In genomic region chr10:2335626-2336025, GRCh38 we compare ENCODE assay signal across 22 cellular contexts.
DNase-seq lines count a peak whose midpoint lies in the region; ATAC-seq, FAIRE-seq and TF ChIP-seq lines count a peak whose summit lies in the region.
"Had no signal": no experiment of that assay in that cellular context is flagged by ENCODE, and none has a peak within 500 bp of the region (broad histone marks: within the 10 kb centered on the region; RNA-seq: fewer than 3 reads in every experiment).

No MANE protein-coding gene starts in this region.

- no peaks in the 10 kb centered on the region for H3K4me1 Mint-ChIP-seq in H9
- H3K4me1 Mint-ChIP-seq in neural crest cell = peaks cover 18% of the 10 kb centered on the region
- H3K4me1 Mint-ChIP-seq in stimulated activated memory B cell treated with anti-CD40 and anti-IgM and Interleukin-4, amounts not matched to agents 10 μg/mL and 1 μg/mL and 100 μg/mL, for 72 hours = no peaks in the 10 kb centered on the region
- H3K4me1 Mint-ChIP-seq: CD4-positive, alpha-beta memory T cell had no signal

- no peaks in the 10 kb centered on the region for H3K79me2 ChIP-seq in H9 (ENCODE audit: insufficient read depth, low read length)
- H3K79me2 ChIP-seq in OCI-LY7 (ENCODE audit: insufficient read depth, low read depth, low read length) = no peaks in the 10 kb centered on the region

- H2BK5ac ChIP-seq in H9 (ENCODE audit: insufficient read length, low read length) = no peak overlapping the region

- no peak overlapping the region for H2BK20ac ChIP-seq in H9 (ENCODE audit: low read depth, low read length, poor library complexity, severe bottlenecking)

- no peaks in the 10 kb centered on the region; a peak in 1 of 7 replicates for H3K36me3 Mint-ChIP-seq in H9 (ENCODE audit: insufficient read depth in 1 of 3, low read depth in 3 of 3)
- H3K36me3 Mint-ChIP-seq in neural crest cell (ENCODE audit: low read depth) = no peaks in the 10 kb centered on the region
- no peaks in the 10 kb centered on the region for H3K36me3 Mint-ChIP-seq in stimulated activated memory B cell treated with anti-CD40 and anti-IgM and Interleukin-4, amounts not matched to agents 10 μg/mL and 1 μg/mL and 100 μg/mL, for 72 hours
- H3K36me3 Mint-ChIP-seq: CD4-positive, alpha-beta memory T cell had no signal

- no peaks in the 10 kb centered on the region for H3K27me3 ChIP-seq in H9 (ENCODE audit: insufficient read depth, low read length)

- no peak overlapping the region for H2AFZ ChIP-seq in H9 (ENCODE audit: low read length)
- no peak overlapping the region for H2AFZ ChIP-seq in OCI-LY7 (ENCODE audit: low read length)
- H2AFZ ChIP-seq: GM23248 had no signal

- H3K4me2 ChIP-seq in H9 (ENCODE audit: insufficient read depth, insufficient read length, low read length) (no peak overlapping the region), OCI-LY7 (ENCODE audit: low read length) (no peak overlapping the region)
- H3K4me2 ChIP-seq: A549 had no signal

- H3K27ac ChIP-seq in H9 (ENCODE audit: insufficient read length, low read depth, low read length) (no peak overlapping the region), OCI-LY7 (ENCODE audit: low read depth, low read length, poor library complexity, severe bottlenecking) (no peak overlapping the region)
- H3K27ac ChIP-seq: A549, GM23248 had no signal

- no peak overlapping the region for H2BK15ac ChIP-seq in H9 (ENCODE audit: low read depth, low read length)

- H4K91ac ChIP-seq in H9 (ENCODE audit: insufficient read length, low read depth, low read length) = no peak overlapping the region

- no peaks in the 10 kb centered on the region for H3K9me3 ChIP-seq in H9 (ENCODE audit: control insufficient read depth, low read depth, low read length)
- H3K9me3 ChIP-seq in OCI-LY7 (ENCODE audit: low read length) = no peaks in the 10 kb centered on the region
- H3K9me3 ChIP-seq: A549, HAP-1 had no signal

- POLR2A ChIA-PET in OCI-LY7 (lab: Charles Lee) = no interaction called here

- peak overlapping the region; percentile 55 for H4K8ac ChIP-seq in H9 (replicated peaks; ENCODE audit: insufficient read length, low read depth, low read length)

- H3K4me3 Mint-ChIP-seq in H9 (no peak overlapping the region), neural crest cell (no peak overlapping the region)
- H3K4me3 Mint-ChIP-seq in stimulated activated memory B cell treated with anti-CD40 and anti-IgM and Interleukin-4, amounts not matched to agents 10 μg/mL and 1 μg/mL and 100 μg/mL, for 72 hours = no peak overlapping the region
- H3K4me3 Mint-ChIP-seq: CD4-positive, alpha-beta memory T cell; HFFc6 had no signal

- no TSS peak for BruUV-seq in OCI-LY7 (replicated peaks; lab: Mats Ljungman, UMichigan)

- no peak overlapping the region for H3K23ac ChIP-seq in H9 (ENCODE audit: insufficient read length, low read depth, low read length)

- DNase-seq in H9 (no peak), foreskin melanocyte (peak; percentile 68), neural crest cell (ENCODE audit: low read depth, low spot score) (no peak), OCI-LY7 (ENCODE audit: low spot score) (no peak), left colon (no peak), D721Med (ENCODE audit: insufficient read length, low spot score) (no peak)
- DNase-seq: 8988T; ACHN; Calu3; CD4-positive, alpha-beta memory T cell; COR-L47; DMS153; EL; GDM1; GM23248; HFFc6 had no signal

- H3K9me2 ChIP-seq in OCI-LY7 (ENCODE audit: insufficient read depth, low read length) = no peaks in the 10 kb centered on the region

- CTCF ChIA-PET in OCI-LY7 (lab: Charles Lee; ENCODE audit: unreplicated experiment) = no interaction called here

- no peak overlapping the region for H3K4me3 ChIP-seq in OCI-LY7 (ENCODE audit: low read depth, low read length, poor library complexity, severe bottlenecking)
- H3K4me3 ChIP-seq: A549, GM12878, GM23248, HAP-1 had no signal

- H3K23me2 ChIP-seq in H9 (ENCODE audit: insufficient read length, low read depth, low read length, poor library complexity, severe bottlenecking) = no peaks in the 10 kb centered on the region

- H3K79me1 ChIP-seq in H9 (ENCODE audit: insufficient read depth, low read depth, low read length, poor library complexity, severe bottlenecking) = no peaks in the 10 kb centered on the region

- H4K5ac ChIP-seq in H9 (ENCODE audit: insufficient read length, low read depth, low read length) = no peak overlapping the region

- no peak for TF ChIP-seq CTCF in H9 (conservative IDR thresholded peaks at IDR 0.05)
- TF ChIP-seq CTCF in neural crest cell (conservative IDR thresholded peaks at IDR 0.05) = no peak
- TF ChIP-seq CTCF in OCI-LY7 (conservative IDR thresholded peaks at IDR 0.05; ENCODE audit: low read length) = no peak
- TF ChIP-seq CTCF in D721Med (IDR thresholded peaks at IDR 0.05; ENCODE audit: insufficient read depth, missing control alignments) = no peak

- H3K56ac ChIP-seq in H9 (ENCODE audit: insufficient read length, low read depth, low read length) = no peak overlapping the region

- H3T11ph ChIP-seq in H9 (ENCODE audit: low read length) = no peak overlapping the region

- no peaks in the 10 kb centered on the region for H3K27me3 Mint-ChIP-seq in H9 (ENCODE audit: low read depth)
- H3K27me3 Mint-ChIP-seq in neural crest cell (ENCODE audit: low read depth) = no peaks in the 10 kb centered on the region
- H3K27me3 Mint-ChIP-seq in stimulated activated memory B cell treated with anti-CD40 and anti-IgM and Interleukin-4, amounts not matched to agents 10 μg/mL and 1 μg/mL and 100 μg/mL, for 72 hours = no peaks in the 10 kb centered on the region
- H3K27me3 Mint-ChIP-seq: CD4-positive, alpha-beta memory T cell had no signal

- H3K4ac ChIP-seq in H9 (ENCODE audit: low read depth, low read length) = no peak overlapping the region

- H4K20me1 ChIP-seq in H9 (ENCODE audit: control insufficient read depth, insufficient read depth, insufficient read length) = no peaks in the 10 kb centered on the region
- no peaks in the 10 kb centered on the region for H4K20me1 ChIP-seq in OCI-LY7 (ENCODE audit: insufficient read depth, low read length)

- H3K36me3 ChIP-seq in OCI-LY7 (ENCODE audit: insufficient read depth, low read length) = no peaks in the 10 kb centered on the region
- H3K36me3 ChIP-seq: HAP-1 had no signal

- no peak for FAIRE-seq in D721Med (lab: Jason Lieb, UNC)
- FAIRE-seq: A549, GM12878, GM19239 had no signal

- H3K9ac ChIP-seq in H9 (ENCODE audit: extremely low read depth, insufficient read length, low read length) = no peak overlapping the region
- H3K9ac ChIP-seq: GM23248 had no signal

- H3K4me1 ChIP-seq in H9 (ENCODE audit: insufficient read depth, low read length) = no peaks in the 10 kb centered on the region
- no peaks in the 10 kb centered on the region for H3K4me1 ChIP-seq in OCI-LY7 (ENCODE audit: insufficient read depth, low read length, poor library complexity, severe bottlenecking)
- H3K4me1 ChIP-seq: A549, HAP-1 had no signal

- H2BK12ac ChIP-seq in H9 (ENCODE audit: insufficient read length, low read depth, low read length) = no peak overlapping the region

- H3K18ac ChIP-seq in H9 (ENCODE audit: insufficient read length, low read depth, low read length) = no peak overlapping the region

- no CpG with 5 or more reads among the region's 7 CpGs for WGBS in H9 (ENCODE audit: extremely low coverage, insufficient read length, low lambda C conversion rate)

- H3K9me3 Mint-ChIP-seq in H9 (peaks cover 0 to 2% of the 10 kb centered on the region in 2 experiments; a peak in 1 of 5 replicates), neural crest cell (no peaks in the 10 kb centered on the region)
- H3K9me3 Mint-ChIP-seq in stimulated activated memory B cell treated with anti-CD40 and anti-IgM and Interleukin-4, amounts not matched to agents 10 μg/mL and 1 μg/mL and 100 μg/mL, for 72 hours = no peaks in the 10 kb centered on the region

- intact Hi-C loops in OCI-LY7 (cut with micrococcal nuclease; ENCODE audit: unreplicated experiment) = no loop called here
- intact Hi-C loops in left colon (cut with DNase I, micrococcal nuclease) = no loop called here

- no peak overlapping the region for H2AK5ac ChIP-seq in H9 (ENCODE audit: insufficient read length, low read length)

- peak; percentile 31 for ATAC-seq in stimulated activated memory B cell treated with anti-CD40 and anti-IgM and Interleukin-4, amounts not matched to agents 10 μg/mL and 1 μg/mL and 100 μg/mL, for 72 hours
- ATAC-seq in left colon (no peak), HG03135 (IDR thresholded peaks at IDR 0.05; ENCODE audit: unreplicated experiment) (no peak)
- ATAC-seq: GM12878 had no signal

- no peak overlapping the region for H2BK120ac ChIP-seq in H9 (ENCODE audit: low read depth, low read length, poor library complexity, severe bottlenecking)

- no peak overlapping the region for H3K14ac ChIP-seq in H9 (ENCODE audit: insufficient read depth, low read length)

- H3K27ac Mint-ChIP-seq in H9 (no peak overlapping the region), neural crest cell (ENCODE audit: unreplicated experiment) (peak overlapping the region; percentile 38)
- no peak overlapping the region for H3K27ac Mint-ChIP-seq in stimulated activated memory B cell treated with anti-CD40 and anti-IgM and Interleukin-4, amounts not matched to agents 10 μg/mL and 1 μg/mL and 100 μg/mL, for 72 hours
- H3K27ac Mint-ChIP-seq: CD4-positive, alpha-beta memory T cell; HFFc6 had no signal
